29 cellular contexts compared by ENCODE assay signal in genomic region chr2:230444832-230445231, GRCh38. TPM values are rescaled to one million over a fixed set of nuclear protein-coding genes. Genes with fewer than 3 reads are reported as not detected.
DNase-seq lines count a peak whose midpoint lies in the region; ATAC-seq, FAIRE-seq and TF ChIP-seq lines count a peak whose summit lies in the region.
"Had no signal": no experiment of that assay in that cellular context is flagged by ENCODE, and none has a peak within 500 bp of the region (broad histone marks: within the 10 kb centered on the region; RNA-seq: fewer than 3 reads in every experiment).

No MANE protein-coding gene starts in this region.

- peak overlapping the region; percentile 8 for H3K27ac Mint-ChIP-seq in CD4-positive, alpha-beta T cell
- H3K27ac Mint-ChIP-seq in IgD-negative memory B cell (peak overlapping the region; percentile 47 to 89 (median 81)), immature natural killer cell (peak overlapping the region in 4 of 6 donors; percentile 0 to 81 (median 56))
- no peak overlapping the region for H3K27ac Mint-ChIP-seq in activated CD8-positive, alpha-beta memory T cell treated with anti-CD3 and anti-CD28 coated beads, Interleukin-2, amount 10 ng/mL, durations not matched to agents 7 days and 5 days
- H3K27ac Mint-ChIP-seq: stimulated activated effector memory CD8-positive, alpha-beta T cell treated with anti-CD3 and anti-CD28 coated beads, Interleukin-12 subunit alpha, Interleukin-12 subunit beta, amount 100 ng/mL, for 72 hours; type B pancreatic cell had no signal

- H3K4me1 Mint-ChIP-seq in CD4-positive, alpha-beta T cell (ENCODE audit: low read depth) = peaks cover 68% of the 10 kb centered on the region
- H3K4me1 Mint-ChIP-seq in IgD-negative memory B cell (peaks cover 44 to 68% (median 59%) of the 10 kb centered on the region in 3 donors), immature natural killer cell (peaks cover 55 to 93% of the 10 kb centered on the region in 2 donors)
- peaks cover 81% of the 10 kb centered on the region for H3K4me1 Mint-ChIP-seq in activated CD8-positive, alpha-beta memory T cell treated with anti-CD3 and anti-CD28 coated beads, Interleukin-2, amount 10 ng/mL, durations not matched to agents 7 days and 5 days

- no peaks in the 10 kb centered on the region for H3K9me3 Mint-ChIP-seq in CD4-positive, alpha-beta T cell
- H3K9me3 Mint-ChIP-seq in IgD-negative memory B cell = no peaks in the 10 kb centered on the region
- no peaks in the 10 kb centered on the region for H3K9me3 Mint-ChIP-seq in immature natural killer cell
- H3K9me3 Mint-ChIP-seq in activated CD8-positive, alpha-beta memory T cell treated with anti-CD3 and anti-CD28 coated beads, Interleukin-2, amount 10 ng/mL, durations not matched to agents 7 days and 5 days (ENCODE audit: low read depth) = no peaks in the 10 kb centered on the region
- H3K9me3 Mint-ChIP-seq: activated T-cell treated with anti-CD3 and anti-CD28 coated beads, Interleukin-2, amount 50 U/mL, for 4 hours; stimulated activated effector memory CD8-positive, alpha-beta T cell treated with anti-CD3 and anti-CD28 coated beads, Interleukin-12 subunit alpha, Interleukin-12 subunit beta, amount 100 ng/mL, for 72 hours; type B pancreatic cell had no signal

- no peaks in the 10 kb centered on the region for H3K27me3 ChIP-seq in CD4-positive, alpha-beta T cell (ENCODE audit: control insufficient read depth, insufficient read depth, low read length)
- H3K27me3 ChIP-seq: BE2C, left lung, sigmoid colon, SJSA1 had no signal

- POLR2A ChIA-PET in CD4-positive, alpha-beta T cell (lab: Charles Lee) = interaction anchor here (0.6 kb wide), 1 partner anchor 14 kb away, joined by 3 read pairs; no protein-coding TSS in a partner anchor

- FAIRE-seq in GM18507 (lab: Jason Lieb, UNC) = peak; percentile 73

- H3K36me3 Mint-ChIP-seq in CD4-positive, alpha-beta T cell (ENCODE audit: low read depth) = peaks cover 87% of the 10 kb centered on the region
- H3K36me3 Mint-ChIP-seq in IgD-negative memory B cell (peaks cover 21% of the 10 kb centered on the region), immature natural killer cell (peaks cover 40 to 52% (median 46%) of the 10 kb centered on the region in 3 donors)
- peaks cover 83% of the 10 kb centered on the region for H3K36me3 Mint-ChIP-seq in activated CD8-positive, alpha-beta memory T cell treated with anti-CD3 and anti-CD28 coated beads, Interleukin-2, amount 10 ng/mL, durations not matched to agents 7 days and 5 days

- H3K4me3 Mint-ChIP-seq in CD4-positive, alpha-beta T cell = no peak overlapping the region
- H3K4me3 Mint-ChIP-seq in IgD-negative memory B cell (peak overlapping the region in 1 of 4 donors; percentile 42), immature natural killer cell (no peak overlapping the region)
- H3K4me3 Mint-ChIP-seq in activated CD8-positive, alpha-beta memory T cell treated with anti-CD3 and anti-CD28 coated beads, Interleukin-2, amount 10 ng/mL, durations not matched to agents 7 days and 5 days = no peak overlapping the region
- H3K4me3 Mint-ChIP-seq: activated T-cell treated with anti-CD3 and anti-CD28 coated beads, Interleukin-2, amount 50 U/mL, for 4 hours; stimulated activated effector memory CD8-positive, alpha-beta T cell treated with anti-CD3 and anti-CD28 coated beads, Interleukin-12 subunit alpha, Interleukin-12 subunit beta, amount 100 ng/mL, for 72 hours; type B pancreatic cell had no signal

- no peaks in the 10 kb centered on the region for H3K9me3 ChIP-seq in CD4-positive, alpha-beta T cell (ENCODE audit: control insufficient read depth, low read length)
- H3K9me3 ChIP-seq: BE2C, left lung, psoas muscle, sigmoid colon, SJSA1 had no signal

- DNase-seq in CD4-positive, alpha-beta T cell = no peak
- DNase-seq in GM18507 (ENCODE audit: extremely low spot score, insufficient read length, low read depth) = no peak
- DNase-seq in immature natural killer cell = no peak
- DNase-seq in dermis blood vessel endothelial cell = no peak
- DNase-seq in NK-92 treated with Interleukin-12 subunit alpha and Interleukin-12 subunit beta, amount 100 ng/mL, for 24 hours (lab: John Stamatoyannopoulos, UW) = no peak
- DNase-seq in activated CD8-positive, alpha-beta memory T cell treated with anti-CD3 and anti-CD28 coated beads, Interleukin-2, amount 10 ng/mL, durations not matched to agents 7 days and 5 days = no peak
- DNase-seq in NK-92 (lab: John Stamatoyannopoulos, UW; ENCODE audit: unreplicated experiment) = no peak
- DNase-seq: activated CD4-positive, alpha-beta T cell treated with anti-CD3 and anti-CD28 coated beads for 4 hours; activated gamma-delta T cell treated with Interleukin-2 at 50 U/mL for 16 hours; activated T-cell treated with anti-CD3 and anti-CD28 coated beads, Interleukin-2, amount 50 U/mL, for 4 hours; BE2C; DMS153; effector memory CD4-positive, alpha-beta T cell; H7; left lung; mesendoderm; NCI-H2107; psoas muscle; sigmoid colon; substantia nigra; T1000 had no signal

- intact Hi-C loops in CD4-positive, alpha-beta T cell (cut with DNase I, micrococcal nuclease) = loop anchor here in 1 of 2 experiments (5.0 kb wide), 1 partner anchor 33 kb away; no protein-coding TSS in a partner anchor

- H3K27me3 Mint-ChIP-seq in CD4-positive, alpha-beta T cell = no peaks in the 10 kb centered on the region
- H3K27me3 Mint-ChIP-seq in IgD-negative memory B cell = no peaks in the 10 kb centered on the region
- peaks cover 0 to 4% (median 2%) of the 10 kb centered on the region in 3 donors for H3K27me3 Mint-ChIP-seq in immature natural killer cell (ENCODE audit: low read depth in 3 of 3)
- H3K27me3 Mint-ChIP-seq in activated CD8-positive, alpha-beta memory T cell treated with anti-CD3 and anti-CD28 coated beads, Interleukin-2, amount 10 ng/mL, durations not matched to agents 7 days and 5 days = no peaks in the 10 kb centered on the region
- H3K27me3 Mint-ChIP-seq: type B pancreatic cell had no signal

- CTCF ChIA-PET in CD4-positive, alpha-beta T cell (lab: Charles Lee) = no interaction called here
- CTCF ChIA-PET in activated CD8-positive, alpha-beta memory T cell treated with anti-CD3 and anti-CD28 coated beads, Interleukin-2, amount 10 ng/mL, durations not matched to agents 7 days and 5 days (lab: Charles Lee) = no interaction called here

- no peak overlapping the region for H3K27ac ChIP-seq in CD4-positive, alpha-beta T cell (ENCODE audit: low read depth, low read length)
- H3K27ac ChIP-seq: coronary artery, epithelial cell of prostate, left lung, psoas muscle, RWPE1, sigmoid colon, SJSA1, VCaP had no signal

- ATAC-seq in CD4-positive, alpha-beta T cell (ENCODE audit: poor library complexity) = no peak
- no peak for ATAC-seq in activated CD8-positive, alpha-beta memory T cell treated with anti-CD3 and anti-CD28 coated beads, Interleukin-2, amount 10 ng/mL, durations not matched to agents 7 days and 5 days
- ATAC-seq: activated T-cell treated with anti-CD3 and anti-CD28 coated beads, Interleukin-2, amount 50 U/mL, for 4 hours; left lung; psoas muscle; stimulated activated effector memory CD8-positive, alpha-beta T cell treated with anti-CD3 and anti-CD28 coated beads, Interleukin-12 subunit alpha, Interleukin-12 subunit beta, amount 100 ng/mL, for 72 hours had no signal

- no peak for TF ChIP-seq CTCF in CD4-positive, alpha-beta T cell (IDR thresholded peaks at IDR 0.05)

RNA-seq across cellular contexts. Expression of gene SP100, which starts 28.8 kb away (rescaled TPM):
- 100 to 1,000 TPM; 242 to 243 TPM for total RNA-seq in CD4-positive, alpha-beta T cell
- 288 TPM for polyA plus RNA-seq in IgD-negative memory B cell
- polyA plus RNA-seq in immature natural killer cell = 100 to 1,000 TPM in 1 of 3 donors, 10 to 100 TPM in 2; 85.8 to 221 (median 94.5) TPM
- 96.0 and 96.4 TPM in 2 replicates for total RNA-seq in dermis blood vessel endothelial cell
- 100 to 1,000 TPM; 255 to 385 TPM for total RNA-seq in activated CD8-positive, alpha-beta memory T cell treated with anti-CD3 and anti-CD28 coated beads, Interleukin-2, amount 10 ng/mL, durations not matched to agents 7 days and 5 days
- total RNA-seq: H7 had no signal
